In genomic region chr7:64795176-64795575, GRCh38 we compare ENCODE assay signal across 8 cellular contexts. TPM values are rescaled to one million over a fixed set of nuclear protein-coding genes. Genes with fewer than 3 reads are reported as not detected.
DNase-seq lines count a peak whose midpoint lies in the region; ATAC-seq and TF ChIP-seq lines count a peak whose summit lies in the region.

No MANE protein-coding gene starts in this region.

- peak overlapping the region; percentile 92 for H3K9ac ChIP-seq in iPS-20b (ENCODE audit: low read depth, low read length)

- H3K4me1 Mint-ChIP-seq in T-helper 2 cell treated with Interferon-gamma antibody and Interleukin-4, amounts not matched to agents 5 μg/mL and 100 μg/mL, for 36 hours (ENCODE audit: low read depth): peaks cover 14% of the 10 kb centered on the region
- H3K4me1 Mint-ChIP-seq in activated CD8-positive, alpha-beta T cell treated with anti-CD3 and anti-CD28 coated beads for 36 hours (ENCODE audit: low read depth): peaks cover 25% of the 10 kb centered on the region
- H3K4me1 Mint-ChIP-seq in stimulated activated naive CD8-positive, alpha-beta T cell treated with anti-CD3 and anti-CD28 coated beads, Interleukin-15, amount 100 ng/mL, for 72 hours: peaks cover 31% of the 10 kb centered on the region

- intact Hi-C loops in activated CD8-positive, alpha-beta T cell treated with anti-CD3 and anti-CD28 coated beads for 36 hours (cut with micrococcal nuclease): loop anchor here (10.0 kb wide), 1 partner anchor 490 kb away; no protein-coding TSS in a partner anchor
- intact Hi-C loops in left cardiac atrium (cut with DNase I): no loop called here

- POLR2A ChIA-PET in activated CD8-positive, alpha-beta T cell treated with anti-CD3 and anti-CD28 coated beads for 36 hours (lab: Charles Lee): interaction anchor here (0.6 kb wide), 1 partner anchor 220 kb away, joined by 3 read pairs; no protein-coding TSS in a partner anchor

- CTCF ChIA-PET in activated CD8-positive, alpha-beta T cell treated with anti-CD3 and anti-CD28 coated beads for 36 hours (lab: Charles Lee): interaction anchor here (1.7 kb wide), 1 partner anchor 107 kb away, joined by 4 read pairs; no protein-coding TSS in a partner anchor

- H3K27me3 Mint-ChIP-seq in T-helper 2 cell treated with Interferon-gamma antibody and Interleukin-4, amounts not matched to agents 5 μg/mL and 100 μg/mL, for 36 hours (ENCODE audit: low read depth): no peaks in the 10 kb centered on the region
- H3K27me3 Mint-ChIP-seq in activated CD8-positive, alpha-beta T cell treated with anti-CD3 and anti-CD28 coated beads for 36 hours: no peaks in the 10 kb centered on the region
- no peaks in the 10 kb centered on the region for H3K27me3 Mint-ChIP-seq in stimulated activated naive CD8-positive, alpha-beta T cell treated with anti-CD3 and anti-CD28 coated beads, Interleukin-15, amount 100 ng/mL, for 72 hours

- no peaks in the 10 kb centered on the region for H3K9me3 ChIP-seq in iPS-20b (ENCODE audit: insufficient read depth, low read depth, low read length)

- peak overlapping the region; percentile 99 for H3K4me3 Mint-ChIP-seq in T-helper 2 cell treated with Interferon-gamma antibody and Interleukin-4, amounts not matched to agents 5 μg/mL and 100 μg/mL, for 36 hours
- peak overlapping the region; percentile 99 for H3K4me3 Mint-ChIP-seq in activated CD8-positive, alpha-beta T cell treated with anti-CD3 and anti-CD28 coated beads for 36 hours
- peak overlapping the region; percentile 97 to 99 for H3K4me3 Mint-ChIP-seq in stimulated activated naive CD8-positive, alpha-beta T cell treated with anti-CD3 and anti-CD28 coated beads, Interleukin-15, amount 100 ng/mL, for 72 hours

- no peak for DNase-seq in T-helper 2 cell treated with Interferon-gamma antibody and Interleukin-4, amounts not matched to agents 5 μg/mL and 100 μg/mL, for 36 hours (ENCODE audit: low spot score)
- DNase-seq in T-helper 2 cell (no peak), DMS153 (lab: John Stamatoyannopoulos, UW) (no peak), NCI-H1092 (lab: John Stamatoyannopoulos, UW) (no peak), left cardiac atrium (no peak)
- no peak for DNase-seq in activated CD8-positive, alpha-beta T cell treated with anti-CD3 and anti-CD28 coated beads for 36 hours
- DNase-seq in stimulated activated naive CD8-positive, alpha-beta T cell treated with anti-CD3 and anti-CD28 coated beads, Interleukin-15, amount 100 ng/mL, for 72 hours: no peak

- peaks cover 31% of the 10 kb centered on the region for H3K36me3 ChIP-seq in iPS-20b (ENCODE audit: insufficient read depth, low read depth, low read length)

- H3K27ac ChIP-seq in iPS-20b (ENCODE audit: low read length): peak overlapping the region; percentile 64

- peaks cover 9% of the 10 kb centered on the region for H3K9me3 Mint-ChIP-seq in T-helper 2 cell treated with Interferon-gamma antibody and Interleukin-4, amounts not matched to agents 5 μg/mL and 100 μg/mL, for 36 hours
- no peaks in the 10 kb centered on the region for H3K9me3 Mint-ChIP-seq in activated CD8-positive, alpha-beta T cell treated with anti-CD3 and anti-CD28 coated beads for 36 hours
- H3K9me3 Mint-ChIP-seq in stimulated activated naive CD8-positive, alpha-beta T cell treated with anti-CD3 and anti-CD28 coated beads, Interleukin-15, amount 100 ng/mL, for 72 hours: no peaks in the 10 kb centered on the region

- no peaks in the 10 kb centered on the region for H3K27me3 ChIP-seq in iPS-20b (ENCODE audit: insufficient read depth, low read length)

- ATAC-seq in activated CD8-positive, alpha-beta T cell treated with anti-CD3 and anti-CD28 coated beads for 36 hours: no peak
- no peak for ATAC-seq in stimulated activated naive CD8-positive, alpha-beta T cell treated with anti-CD3 and anti-CD28 coated beads, Interleukin-15, amount 100 ng/mL, for 72 hours
- ATAC-seq in left cardiac atrium: no peak

- peaks cover 43% of the 10 kb centered on the region for H3K36me3 Mint-ChIP-seq in T-helper 2 cell treated with Interferon-gamma antibody and Interleukin-4, amounts not matched to agents 5 μg/mL and 100 μg/mL, for 36 hours (ENCODE audit: low read depth)
- H3K36me3 Mint-ChIP-seq in activated CD8-positive, alpha-beta T cell treated with anti-CD3 and anti-CD28 coated beads for 36 hours (ENCODE audit: low read depth): peaks cover 31% of the 10 kb centered on the region

- TF ChIP-seq CTCF in activated CD8-positive, alpha-beta T cell treated with anti-CD3 and anti-CD28 coated beads for 36 hours (IDR thresholded peaks at IDR 0.05): no peak

- H3K27ac Mint-ChIP-seq in T-helper 2 cell treated with Interferon-gamma antibody and Interleukin-4, amounts not matched to agents 5 μg/mL and 100 μg/mL, for 36 hours: peak overlapping the region; percentile 98
- peak overlapping the region; percentile 99 for H3K27ac Mint-ChIP-seq in activated CD8-positive, alpha-beta T cell treated with anti-CD3 and anti-CD28 coated beads for 36 hours
- peak overlapping the region; percentile 27 to 41 for H3K27ac Mint-ChIP-seq in stimulated activated naive CD8-positive, alpha-beta T cell treated with anti-CD3 and anti-CD28 coated beads, Interleukin-15, amount 100 ng/mL, for 72 hours

- no peaks in the 10 kb centered on the region for H3K4me1 ChIP-seq in iPS-20b (ENCODE audit: insufficient read depth, low read length)

- peak overlapping the region; percentile 98 for H3K4me3 ChIP-seq in iPS-20b (ENCODE audit: low read length)

RNA-seq across cellular contexts. Expression of gene ZNF138, which starts 0.9 kb away (rescaled TPM):
- 10 to 100 TPM in 1 of 2 experiments, 1 to 10 TPM in 1; 9.4 to 11.7 TPM for total RNA-seq in activated CD8-positive, alpha-beta T cell treated with anti-CD3 and anti-CD28 coated beads for 36 hours
- total RNA-seq in left cardiac atrium: 1 to 10 TPM; 5.6 to 6.0 TPM

Comparison
In these comparisons a context has a peak if more than half of its experiments do, and no peak if none do; other contexts are left out.
1. H3K27ac Mint-ChIP-seq: peak in every context shown above with its lines; median percentile 99 in activated CD8-positive, alpha-beta T cell treated with anti-CD3 and anti-CD28 coated beads for 36 hours; 98 in T-helper 2 cell treated with Interferon-gamma antibody and Interleukin-4, amounts not matched to agents 5 μg/mL and 100 μg/mL, for 36 hours; 34 in stimulated activated naive CD8-positive, alpha-beta T cell treated with anti-CD3 and anti-CD28 coated beads, Interleukin-15, amount 100 ng/mL, for 72 hours.